In the genomic region with DNA sequence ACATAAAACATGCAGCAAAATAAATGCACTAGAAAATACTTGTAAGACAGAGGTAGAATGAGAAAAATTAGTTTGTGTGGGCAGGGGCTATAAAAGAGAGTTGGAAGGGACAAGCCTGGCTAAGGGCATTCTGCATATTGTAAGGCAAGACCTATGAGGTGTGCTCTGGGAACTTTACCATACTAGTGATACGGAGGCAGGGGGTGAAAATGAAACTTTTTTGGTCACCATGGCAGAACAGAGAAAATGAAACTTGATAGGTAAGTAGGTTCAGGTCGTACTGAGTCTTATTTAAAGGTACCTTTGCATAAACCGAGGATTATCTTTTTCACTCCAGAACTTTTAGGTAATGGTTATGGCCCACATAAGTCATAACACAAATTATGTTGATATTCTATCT, we compare ENCODE assay signal across 11 cellular contexts.
DNase-seq lines count a peak whose midpoint lies in the region; ATAC-seq, FAIRE-seq and TF ChIP-seq lines count a peak whose summit lies in the region.
"Had no signal": no experiment of that assay in that cellular context is flagged by ENCODE, and none has a peak within 500 bp of the region (broad histone marks: within the 10 kb centered on the region; RNA-seq: fewer than 3 reads in every experiment).

No MANE protein-coding gene starts in this region.

- H3K27ac ChIP-seq in mesenchymal stem cell (ENCODE audit: low read length, poor library complexity, severe bottlenecking), result no peak overlapping the region
- no peak overlapping the region for H3K27ac ChIP-seq in right lobe of liver

- no peak overlapping the region for H3K18ac ChIP-seq in mesenchymal stem cell (ENCODE audit: low read depth in 1 of 2, low read length in 2 of 2)

- peak overlapping the region; percentile 0 for H3K4me3 Mint-ChIP-seq in activated T-helper 17 cell treated with anti-CD3 and anti-CD28 coated beads, Interleukin-2, amount 50 U/mL, for 72 hours

- no peak overlapping the region for H2BK120ac ChIP-seq in mesenchymal stem cell (ENCODE audit: low read depth, low read length)

- peak; percentile 60 for ATAC-seq in GM19452 (IDR thresholded peaks at IDR 0.05; ENCODE audit: unreplicated experiment)
- peak; percentile 71 for ATAC-seq in HG02973 (IDR thresholded peaks at IDR 0.05; ENCODE audit: unreplicated experiment)
- ATAC-seq in activated T-helper 17 cell treated with anti-CD3 and anti-CD28 coated beads, Interleukin-2, amount 50 U/mL, for 72 hours (replicated peaks), result peak; percentile 92
- no peak for ATAC-seq in right lobe of liver
- ATAC-seq in GM18502 (IDR thresholded peaks at IDR 0.05; ENCODE audit: poor library complexity, unreplicated experiment), result no peak
- ATAC-seq: Panc1 had no signal

- no peak overlapping the region for H2BK5ac ChIP-seq in mesenchymal stem cell (ENCODE audit: low read depth, low read length, poor library complexity, severe bottlenecking)

- H3K36me3 Mint-ChIP-seq in activated T-helper 17 cell treated with anti-CD3 and anti-CD28 coated beads, Interleukin-2, amount 50 U/mL, for 72 hours (ENCODE audit: low read depth), result peaks cover 95% of the 10 kb centered on the region

- intact Hi-C loops in right lobe of liver (cut with DNase I), result no loop called here

- peak; percentile 85 for FAIRE-seq in GM18507 (lab: Jason Lieb, UNC)
- FAIRE-seq: urothelium cell line had no signal

- H2BK15ac ChIP-seq in mesenchymal stem cell (ENCODE audit: low read depth, poor library complexity, severe bottlenecking), result no peak overlapping the region

- TF ChIP-seq POLR2A in right lobe of liver (IDR thresholded peaks at IDR 0.05), result no peak

- no peak overlapping the region for H3K14ac ChIP-seq in mesenchymal stem cell (ENCODE audit: low read length in 2 of 2)

- no peak overlapping the region for H3K23ac ChIP-seq in mesenchymal stem cell (ENCODE audit: low read length in 2 of 2)

- H3K27me3 ChIP-seq in mesenchymal stem cell (ENCODE audit: control insufficient read depth in 1 of 2, insufficient read depth in 1 of 2, low read length in 2 of 2) (no peaks in the 10 kb centered on the region), right lobe of liver (no peaks in the 10 kb centered on the region)

- no peak overlapping the region for H3K4me3 ChIP-seq in mesenchymal stem cell (ENCODE audit: insufficient read depth in 1 of 2, low read depth in 1 of 2, low read length in 2 of 2)
- H3K4me3 ChIP-seq in right lobe of liver, result no peak overlapping the region

- H3K4me1 ChIP-seq in mesenchymal stem cell (ENCODE audit: control insufficient read depth, insufficient read depth, low read depth, low read length) (no peaks in the 10 kb centered on the region), right lobe of liver (no peaks in the 10 kb centered on the region)

- no peaks in the 10 kb centered on the region for H3K27me3 Mint-ChIP-seq in activated T-helper 17 cell treated with anti-CD3 and anti-CD28 coated beads, Interleukin-2, amount 50 U/mL, for 72 hours

- no peak overlapping the region for H4K8ac ChIP-seq in mesenchymal stem cell (ENCODE audit: low read length)

- H2AK5ac ChIP-seq in mesenchymal stem cell (ENCODE audit: low read length, severe bottlenecking), result no peak overlapping the region

- no peak overlapping the region for H3K27ac Mint-ChIP-seq in activated T-helper 17 cell treated with anti-CD3 and anti-CD28 coated beads, Interleukin-2, amount 50 U/mL, for 72 hours

- H4K91ac ChIP-seq in mesenchymal stem cell (ENCODE audit: low read length), result no peak overlapping the region

- H2AFZ ChIP-seq in mesenchymal stem cell (ENCODE audit: low read depth, low read length), result no peak overlapping the region

- no peak overlapping the region for H2BK12ac ChIP-seq in mesenchymal stem cell (ENCODE audit: low read length in 2 of 2)

- H3K4me2 ChIP-seq in mesenchymal stem cell (ENCODE audit: low read length, poor library complexity, severe bottlenecking), result no peak overlapping the region

- no peaks in the 10 kb centered on the region for H3K9me3 Mint-ChIP-seq in activated T-helper 17 cell treated with anti-CD3 and anti-CD28 coated beads, Interleukin-2, amount 50 U/mL, for 72 hours

- H3K9me3 ChIP-seq in mesenchymal stem cell (ENCODE audit: control insufficient read depth, low read length), result no peaks in the 10 kb centered on the region
- no peaks in the 10 kb centered on the region for H3K9me3 ChIP-seq in right lobe of liver

- DNase-seq in GM18507 (ENCODE audit: extremely low spot score, insufficient read length, low read depth) (no peak), mesenchymal stem cell (no peak), hypothalamus (lab: John Stamatoyannopoulos, UW) (no peak), right lobe of liver (no peak)
- DNase-seq: NCI-H2029 had no signal

- H3K9ac ChIP-seq in mesenchymal stem cell (ENCODE audit: low read length), result no peak overlapping the region

- H3K4ac ChIP-seq in mesenchymal stem cell (ENCODE audit: low read depth in 1 of 2, low read length in 2 of 2), result no peak overlapping the region

- H3K79me1 ChIP-seq in mesenchymal stem cell (replicated peaks; ENCODE audit: low read length, poor library complexity, severe bottlenecking), result peaks cover 8% of the 10 kb centered on the region

- H3K36me3 ChIP-seq in mesenchymal stem cell (ENCODE audit: control insufficient read depth in 1 of 2, insufficient read depth in 2 of 2, low read depth in 1 of 2, low read length in 2 of 2), result peaks cover 6 to 95% of the 10 kb centered on the region in 2 experiments
- H3K36me3 ChIP-seq in right lobe of liver, result peaks cover 0 to 41% (median 12%) of the 10 kb centered on the region in 4 donors

- no peak for TF ChIP-seq CTCF in right lobe of liver (IDR thresholded peaks at IDR 0.05)

- peaks cover 12% of the 10 kb centered on the region for H3K4me1 Mint-ChIP-seq in activated T-helper 17 cell treated with anti-CD3 and anti-CD28 coated beads, Interleukin-2, amount 50 U/mL, for 72 hours

- 100% methylated on average over 1 of the region's 3 CpGs for WGBS in mesenchymal stem cell
- 62% methylated on average over 3 of the region's 3 CpGs for WGBS in right lobe of liver (ENCODE audit: insufficient coverage, low coverage, low lambda C conversion rate, missing lambda C conversion rate)

Comparison
In these comparisons a context has a peak if more than half of its experiments do, and no peak if none do; other contexts are left out.
1. ATAC-seq: peak in GM19452 (single experiment), HG02973 (single experiment) and activated T-helper 17 cell treated with anti-CD3 and anti-CD28 coated beads, Interleukin-2, amount 50 U/mL, for 72 hours (single experiment); none in right lobe of liver (0 of 4) and GM18502 (single experiment).